ENCODE assay signal across 13 cellular contexts in genomic region chr10:114489521-114490310, GRCh38.
DNase-seq lines count a peak whose midpoint lies in the region; ATAC-seq and TF ChIP-seq lines count a peak whose summit lies in the region.
"Had no signal": no experiment of that assay in that cellular context is flagged by ENCODE, and none has a peak within 500 bp of the region (broad histone marks: within the 10 kb centered on the region; RNA-seq: fewer than 3 reads in every experiment).

No MANE protein-coding gene starts in this region.

- peaks cover 47% of the 10 kb centered on the region for H3K4me1 Mint-ChIP-seq in type B pancreatic cell (ENCODE audit: unreplicated experiment)

- H3K9me3 ChIP-seq in right atrium auricular region (peaks cover 0 to 5% of the 10 kb centered on the region in 2 donors), vagina (no peaks in the 10 kb centered on the region), spleen (no peaks in the 10 kb centered on the region)
- H3K9me3 ChIP-seq: adrenal gland had no signal

- TF ChIP-seq POLR2A in vagina (IDR thresholded peaks at IDR 0.05) = no peak
- TF ChIP-seq POLR2A in spleen (IDR thresholded peaks at IDR 0.05) = no peak

- ATAC-seq in Right ventricle myocardium superior (ENCODE audit: poor library complexity) (no peak), left lobe of liver (peak; percentile 40)

- H3K27me3 ChIP-seq in right atrium auricular region (no peaks in the 10 kb centered on the region), vagina (no peaks in the 10 kb centered on the region), spleen (replicated peaks in 1 of 7) (no peaks in the 10 kb centered on the region)
- H3K27me3 ChIP-seq: adrenal gland had no signal

- no peak overlapping the region for H3K4me3 ChIP-seq in right atrium auricular region
- no peak overlapping the region for H3K4me3 ChIP-seq in vagina
- no peak overlapping the region for H3K4me3 ChIP-seq in spleen
- H3K4me3 ChIP-seq: adrenal gland had no signal

- TF ChIP-seq CTCF in right atrium auricular region (IDR thresholded peaks at IDR 0.05) = no peak
- no peak for TF ChIP-seq CTCF in type B pancreatic cell (conservative IDR thresholded peaks at IDR 0.05)
- no peak for TF ChIP-seq CTCF in vagina (IDR thresholded peaks at IDR 0.05)
- no peak for TF ChIP-seq CTCF in spleen (IDR thresholded peaks at IDR 0.05 in 8 of 11, conservative IDR thresholded peaks at IDR 0.05 in 3 of 11)

- H3K4me3 Mint-ChIP-seq in type B pancreatic cell = peak overlapping the region; percentile 54
- H3K4me3 Mint-ChIP-seq: B cell, naive B cell had no signal

- peak overlapping the region; percentile 38 to 40 for H3K27ac ChIP-seq in right atrium auricular region
- no peak overlapping the region for H3K27ac ChIP-seq in vagina
- no peak overlapping the region for H3K27ac ChIP-seq in spleen
- H3K27ac ChIP-seq: adrenal gland had no signal

- H3K4me1 ChIP-seq in right atrium auricular region (peaks cover 0 to 60% of the 10 kb centered on the region in 2 donors), vagina (peaks cover 36% of the 10 kb centered on the region), spleen (peaks cover 11 to 53% (median 14%) of the 10 kb centered on the region in 6 donors)

- no peaks in the 10 kb centered on the region for H3K9me3 Mint-ChIP-seq in type B pancreatic cell

- no peak for DNase-seq in right atrium auricular region (ENCODE audit: low spot score)
- DNase-seq in Right ventricle myocardium superior = no peak
- peak; percentile 87 for DNase-seq in SW480 (ENCODE audit: low spot score)
- no peak for DNase-seq in left lobe of liver (ENCODE audit: low spot score)
- DNase-seq in type B pancreatic cell (ENCODE audit: extremely low spot score, unreplicated experiment) = no peak
- DNase-seq in vagina (ENCODE audit: extremely low spot score in 2 of 2) = no peak
- no peak for DNase-seq in spleen
- no peak for DNase-seq in NCI-H2171 (lab: John Stamatoyannopoulos, UW)
- DNase-seq: adrenal gland, naive B cell, NCI-H1417 treated with DMSO at 0.1 percent for 48 hours, NCI-H69 had no signal

- WGBS in spleen, 5 donors = 78 to 84% (median 79%) methylated on average over 14 of the region's 14 CpGs

- H3K36me3 ChIP-seq in right atrium auricular region (peaks cover 59% of the 10 kb centered on the region), vagina (peaks cover 0 to 6% of the 10 kb centered on the region in 2 donors), spleen (peaks cover 0 to 57% (median 8%) of the 10 kb centered on the region in 6 donors)

- intact Hi-C loops in Right ventricle myocardium superior (cut with DNase I) = no loop called here
- intact Hi-C loops in vagina (cut with DNase I) = no loop called here
- intact Hi-C loops in spleen (cut with DNase I; ENCODE audit: low total_unique reads) = no loop called here

- H3K27me3 Mint-ChIP-seq in type B pancreatic cell = no peaks in the 10 kb centered on the region
- H3K27me3 Mint-ChIP-seq: B cell, naive B cell had no signal

- H3K36me3 Mint-ChIP-seq in type B pancreatic cell = peaks cover 39% of the 10 kb centered on the region

- H3K27ac Mint-ChIP-seq in type B pancreatic cell = peak overlapping the region; percentile 34
- H3K27ac Mint-ChIP-seq: B cell had no signal

Comparison
In these comparisons a context has a peak if more than half of its experiments do, and no peak if none do; other contexts are left out.
1. H3K27ac ChIP-seq: peak in right atrium auricular region (2 of 2); none in vagina (single experiment) and spleen (0 of 8).